In genomic region chr19:47514869-47515588, GRCh38 we compare ENCODE assay signal across 1 cellular context.
TF ChIP-seq lines count a peak whose summit lies in the region.

Gene NAPA, minus strand, starts transcription at chr19:47515063. Its CDS starts 123 bp downstream, at chr19:47514940.

TF ChIP-seq in H1, 55 proteins besides CTCF, POLR2A, EP300 and RAD21 (continued from another document):
- TF ChIP-seq POU5F1 (IDR thresholded peaks at IDR 0.05; ENCODE audit: low read depth, low read length) = no peak
- 0 out of 2 replicates have a peak, but pooled peaks have one; percentile 7 for TF ChIP-seq CHD2 (IDR thresholded peaks at IDR 0.05; ENCODE audit: low read length)
- TF ChIP-seq, protein P1, sequence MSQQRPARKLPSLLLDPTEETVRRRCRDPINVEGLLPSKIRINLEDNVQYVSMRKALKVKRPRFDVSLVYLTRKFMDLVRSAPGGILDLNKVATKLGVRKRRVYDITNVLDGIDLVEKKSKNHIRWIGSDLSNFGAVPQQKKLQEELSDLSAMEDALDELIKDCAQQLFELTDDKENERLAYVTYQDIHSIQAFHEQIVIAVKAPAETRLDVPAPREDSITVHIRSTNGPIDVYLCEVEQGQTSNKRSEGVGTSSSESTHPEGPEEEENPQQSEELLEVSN (IDR thresholded peaks at IDR 0.05) = peak; percentile 76
- peak; percentile 76 for TF ChIP-seq PHF8 (conservative IDR thresholded peaks at IDR 0.05; ENCODE audit: low read depth, low read length)
- TF ChIP-seq EGR1 (IDR thresholded peaks at IDR 0.05; ENCODE audit: borderline replicate concordance, low read depth, low read length) = peak; percentile 66; the same call in 1 of the 2 replicates
- no peak for TF ChIP-seq ASH2L (IDR thresholded peaks at IDR 0.05; ENCODE audit: low read length)
- no peak for TF ChIP-seq SIRT6 (IDR thresholded peaks at IDR 0.05; ENCODE audit: low read length)
- TF ChIP-seq TAF7 (optimal IDR thresholded peaks at IDR 0.05; ENCODE audit: borderline replicate concordance, low read depth, low read length) = peak; percentile 49
- no peak for TF ChIP-seq CHD1 (IDR thresholded peaks at IDR 0.05; ENCODE audit: low read depth, low read length)
- TF ChIP-seq KDM5A (IDR thresholded peaks at IDR 0.05; ENCODE audit: low read length) = peak; percentile 54; the same call in 1 of the 2 replicates
- TF ChIP-seq, protein P2, sequence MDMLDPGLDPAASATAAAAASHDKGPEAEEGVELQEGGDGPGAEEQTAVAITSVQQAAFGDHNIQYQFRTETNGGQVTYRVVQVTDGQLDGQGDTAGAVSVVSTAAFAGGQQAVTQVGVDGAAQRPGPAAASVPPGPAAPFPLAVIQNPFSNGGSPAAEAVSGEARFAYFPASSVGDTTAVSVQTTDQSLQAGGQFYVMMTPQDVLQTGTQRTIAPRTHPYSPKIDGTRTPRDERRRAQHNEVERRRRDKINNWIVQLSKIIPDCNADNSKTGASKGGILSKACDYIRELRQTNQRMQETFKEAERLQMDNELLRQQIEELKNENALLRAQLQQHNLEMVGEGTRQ (IDR thresholded peaks at IDR 0.05; ENCODE audit: low read length) = peak; percentile 98
- peak; percentile 99 for TF ChIP-seq SIN3A (conservative IDR thresholded peaks at IDR 0.05 in 1 of 2, IDR thresholded peaks at IDR 0.05 in 1 of 2; ENCODE audit: low read depth in 1 of 2, low read length in 2 of 2)
- peak; percentile 98 for TF ChIP-seq SP4 (IDR thresholded peaks at IDR 0.05; ENCODE audit: low read length)
- peak; percentile 40; the same call in 1 of the 2 replicates for TF ChIP-seq TEAD4 (IDR thresholded peaks at IDR 0.05; ENCODE audit: low read depth, low read length)
- peak; percentile 79 to 87; a peak in 3 of 4 replicates for TF ChIP-seq HDAC2 (IDR thresholded peaks at IDR 0.05; ENCODE audit: borderline replicate concordance in 1 of 2, low read depth in 2 of 2, low read length in 2 of 2)
- peak; percentile 68 for TF ChIP-seq TAF1 (IDR thresholded peaks at IDR 0.05; ENCODE audit: low read depth, low read length)
- TF ChIP-seq CREB1 (IDR thresholded peaks at IDR 0.05) = peak; percentile 94
- TF ChIP-seq, protein P3, sequence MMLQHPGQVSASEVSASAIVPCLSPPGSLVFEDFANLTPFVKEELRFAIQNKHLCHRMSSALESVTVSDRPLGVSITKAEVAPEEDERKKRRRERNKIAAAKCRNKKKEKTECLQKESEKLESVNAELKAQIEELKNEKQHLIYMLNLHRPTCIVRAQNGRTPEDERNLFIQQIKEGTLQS (IDR thresholded peaks at IDR 0.05; ENCODE audit: insufficient read depth, low read depth, low read length) = peak; percentile 94
- TF ChIP-seq BACH1 (IDR thresholded peaks at IDR 0.05; ENCODE audit: low read length) = peak; percentile 91
- no peak for TF ChIP-seq CTBP2 (IDR thresholded peaks at IDR 0.05; ENCODE audit: borderline replicate concordance, insufficient read depth, insufficient read length, low read length)
- TF ChIP-seq POLR2AphosphoS5 (IDR thresholded peaks at IDR 0.05; ENCODE audit: low read depth, low read length) = peak; percentile 66; the same call in 1 of the 2 replicates
- TF ChIP-seq NRF1 (IDR thresholded peaks at IDR 0.05; ENCODE audit: low read depth, low read length) = peak; percentile 56
- no peak for TF ChIP-seq CHD7 (IDR thresholded peaks at IDR 0.05; ENCODE audit: insufficient replicate concordance, low read length)
- peak; percentile 56 for TF ChIP-seq KDM4A (IDR thresholded peaks at IDR 0.05; ENCODE audit: low read depth, low read length, severe bottlenecking)
- 0 out of 2 replicates have a peak, but pooled peaks have one; percentile 17 for TF ChIP-seq CEBPB (IDR thresholded peaks at IDR 0.05; ENCODE audit: low read depth, low read length)
- TF ChIP-seq NANOG (IDR thresholded peaks at IDR 0.05; ENCODE audit: insufficient read depth, low read depth, low read length, poor library complexity, severe bottlenecking) = peak; percentile 49
